Comparison of ENCODE assay signal across 17 cellular contexts in the genomic region with DNA sequence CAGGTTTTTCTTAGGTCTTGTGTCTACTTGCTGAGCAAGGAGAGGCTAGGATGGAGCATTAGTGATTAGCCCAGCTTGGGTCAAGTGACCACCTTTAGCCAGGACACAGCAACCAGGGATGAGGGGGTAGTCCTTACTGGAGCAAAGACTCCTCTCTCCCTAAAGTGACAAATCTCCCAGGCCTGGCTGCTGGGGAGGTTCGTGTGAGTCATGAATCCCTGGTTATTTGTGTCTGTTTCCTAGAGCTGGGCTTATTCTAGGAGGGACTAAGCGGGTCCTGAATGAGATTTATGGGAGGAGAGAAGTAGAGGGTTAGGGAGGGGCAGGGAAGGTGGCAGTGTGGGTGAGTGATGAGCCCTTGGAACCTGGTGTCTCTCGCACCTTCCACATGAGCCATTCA.
DNase-seq lines count a peak whose midpoint lies in the region; ATAC-seq and TF ChIP-seq lines count a peak whose summit lies in the region.
"Had no signal": no experiment of that assay in that cellular context is flagged by ENCODE, and none has a peak within 500 bp of the region (broad histone marks: within the 10 kb centered on the region; RNA-seq: fewer than 3 reads in every experiment).

No MANE protein-coding gene starts in this region.

- H3K9ac ChIP-seq in colonic mucosa (ENCODE audit: low read depth in 2 of 2, low read length in 2 of 2): no peak overlapping the region
- no peak overlapping the region for H3K9ac ChIP-seq in endodermal cell (ENCODE audit: extremely low read depth, low read length, poor library complexity, severe bottlenecking)

- H3K4me1 Mint-ChIP-seq in endodermal cell (peaks cover 2% of the 10 kb centered on the region), nephron progenitor cell (peaks cover 65% of the 10 kb centered on the region), GM23338 (no peaks in the 10 kb centered on the region), MCF 10A (ENCODE audit: insufficient read depth, unreplicated experiment) (no peaks in the 10 kb centered on the region)

- peaks cover under 1% of the 10 kb centered on the region for H3K9me3 Mint-ChIP-seq in endodermal cell
- H3K9me3 Mint-ChIP-seq in nephron progenitor cell: peaks cover 12% of the 10 kb centered on the region
- H3K9me3 Mint-ChIP-seq in GM23338: peaks cover under 1% of the 10 kb centered on the region; the same call in 2 of the 3 replicates
- peaks cover 34% of the 10 kb centered on the region for H3K9me3 Mint-ChIP-seq in MCF 10A (ENCODE audit: unreplicated experiment)

- H3K27me3 ChIP-seq in colonic mucosa (no peaks in the 10 kb centered on the region), endodermal cell (ENCODE audit: control insufficient read depth, insufficient read depth, low read length, poor library complexity, severe bottlenecking) (no peaks in the 10 kb centered on the region), GM23338 (ENCODE audit: insufficient read depth) (no peaks in the 10 kb centered on the region)
- H3K27me3 ChIP-seq: BE2C had no signal

- H3K9me3 ChIP-seq in colonic mucosa: no peaks in the 10 kb centered on the region
- no peaks in the 10 kb centered on the region for H3K9me3 ChIP-seq in endodermal cell (ENCODE audit: control insufficient read depth, low read length)
- H3K9me3 ChIP-seq: A549, BE2C, HAP-1 had no signal

- H3K4me3 ChIP-seq in colonic mucosa (no peak overlapping the region), endodermal cell (ENCODE audit: low read length) (no peak overlapping the region), GM23338 (no peak overlapping the region)
- H3K4me3 ChIP-seq: A549, HAP-1 had no signal

- no peak for ATAC-seq in GM23338
- ATAC-seq: A549; CD8-positive, alpha-beta T cell had no signal

- POLR2A ChIA-PET in MCF 10A (lab: Yijun Ruan, JAX): no interaction called here

- BruUV-seq in MCF 10A (replicated peaks; lab: Mats Ljungman, UMichigan): no TSS peak

- intact Hi-C loops in colonic mucosa (cut with DNase I): no loop called here
- intact Hi-C loops in MCF 10A (cut with micrococcal nuclease): no loop called here

- no peak overlapping the region for H3K27ac Mint-ChIP-seq in endodermal cell
- H3K27ac Mint-ChIP-seq in nephron progenitor cell: peak overlapping the region; percentile 4
- no peak overlapping the region for H3K27ac Mint-ChIP-seq in GM23338
- no peak overlapping the region for H3K27ac Mint-ChIP-seq in MCF 10A (ENCODE audit: low read depth, unreplicated experiment)
- H3K27ac Mint-ChIP-seq: CD8-positive, alpha-beta T cell had no signal

- H3K27me3 Mint-ChIP-seq in endodermal cell (ENCODE audit: insufficient read depth) (no peaks in the 10 kb centered on the region), nephron progenitor cell (ENCODE audit: low read depth, poor library complexity) (peaks cover 8% of the 10 kb centered on the region), GM23338 (ENCODE audit: insufficient read depth, low read depth, poor library complexity) (peaks cover 2% of the 10 kb centered on the region), MCF 10A (ENCODE audit: insufficient read depth, unreplicated experiment) (no peaks in the 10 kb centered on the region)

- no peak overlapping the region for H3K4me2 ChIP-seq in GM23338
- H3K4me2 ChIP-seq: A549 had no signal

- H3K4me1 ChIP-seq in colonic mucosa: no peaks in the 10 kb centered on the region
- peaks cover 4% of the 10 kb centered on the region for H3K4me1 ChIP-seq in endodermal cell (ENCODE audit: control insufficient read depth, insufficient read depth, low read length)
- no peaks in the 10 kb centered on the region for H3K4me1 ChIP-seq in GM23338 (ENCODE audit: insufficient read depth)
- H3K4me1 ChIP-seq: A549, BE2C, HAP-1 had no signal

- H2AFZ ChIP-seq in GM23338: no peak overlapping the region

- CTCF ChIA-PET in MCF 10A (lab: Yijun Ruan, JAX): interaction anchor here (0.5 kb wide), 1 partner anchor 1004 kb away, joined by 4 read pairs; no protein-coding TSS in a partner anchor

- TF ChIP-seq CTCF in colonic mucosa (IDR thresholded peaks at IDR 0.05) (no peak), endodermal cell (conservative IDR thresholded peaks at IDR 0.05) (no peak), nephron progenitor cell (IDR thresholded peaks at IDR 0.05) (no peak), GM23338 (conservative IDR thresholded peaks at IDR 0.05; ENCODE audit: low read depth in 2 of 2) (no peak), MCF 10A (IDR thresholded peaks at IDR 0.05; ENCODE audit: unreplicated experiment) (no peak)

- no peaks in the 10 kb centered on the region for H3K79me2 ChIP-seq in GM23338 (replicated peaks; ENCODE audit: insufficient read depth)

- peak; percentile 11 for DNase-seq in colonic mucosa
- peak; percentile 26 for DNase-seq in endodermal cell
- no peak for DNase-seq in nephron progenitor cell
- no peak for DNase-seq in cerebellar nuclear complex (lab: John Stamatoyannopoulos, UW)
- DNase-seq in GM23338 (ENCODE audit: low spot score): no peak
- DNase-seq in MCF 10A (ENCODE audit: unreplicated experiment): no peak
- DNase-seq: BE2C, COR-L47, DMS153, DMS79 treated with DMSO at 0.1 percent for 48 hours, EL, GOT3, IMR-90 had no signal

- H3K36me3 Mint-ChIP-seq in endodermal cell (ENCODE audit: low read depth) (no peaks in the 10 kb centered on the region), nephron progenitor cell (ENCODE audit: low read depth) (no peaks in the 10 kb centered on the region), GM23338 (ENCODE audit: low read depth) (no peaks in the 10 kb centered on the region; the same call in 2 of the 3 replicates), MCF 10A (ENCODE audit: insufficient read depth, unreplicated experiment) (no peaks in the 10 kb centered on the region)
- H3K36me3 Mint-ChIP-seq: CD8-positive, alpha-beta T cell had no signal

- H3K4me3 Mint-ChIP-seq in endodermal cell (no peak overlapping the region), nephron progenitor cell (no peak overlapping the region), GM23338 (no peak overlapping the region), MCF 10A (ENCODE audit: unreplicated experiment) (no peak overlapping the region)
- H3K4me3 Mint-ChIP-seq: CD8-positive, alpha-beta T cell had no signal

- no peaks in the 10 kb centered on the region for H3K36me3 ChIP-seq in colonic mucosa
- H3K36me3 ChIP-seq in endodermal cell (ENCODE audit: control insufficient read depth, insufficient read depth, low read length): no peaks in the 10 kb centered on the region
- H3K36me3 ChIP-seq in GM23338 (ENCODE audit: insufficient read depth): no peaks in the 10 kb centered on the region
- H3K36me3 ChIP-seq: BE2C, HAP-1 had no signal

- 84 to 100% methylated on average over 2 to 3 of the region's 3 CpGs for WGBS in endodermal cell (ENCODE audit: insufficient coverage in 1 of 2, insufficient read length in 1 of 2), 2 experiments

- no peak overlapping the region for H3K27ac ChIP-seq in colonic mucosa
- H3K27ac ChIP-seq in endodermal cell (ENCODE audit: low read depth, low read length): no peak overlapping the region
- H3K27ac ChIP-seq in GM23338 (ENCODE audit: low read depth): no peak overlapping the region
- H3K27ac ChIP-seq: A549, C4-2B had no signal

- H3K9me2 ChIP-seq in GM23338 (ENCODE audit: insufficient read depth): no peaks in the 10 kb centered on the region

- H4K20me1 ChIP-seq in GM23338 (replicated peaks; ENCODE audit: insufficient read depth): no peaks in the 10 kb centered on the region

- H3F3A ChIP-seq in GM23338 (replicated peaks; ENCODE audit: low read depth): no peaks in the 10 kb centered on the region

Comparison
In these comparisons a context has a peak if more than half of its experiments do, and no peak if none do; other contexts are left out.
1. DNase-seq: peak in colonic mucosa (single experiment) and endodermal cell (single experiment); none in nephron progenitor cell (single experiment), cerebellar nuclear complex (0 of 2), GM23338 (single experiment) and MCF 10A (single experiment).